Comparison of ENCODE assay signal across 8 cellular contexts in the genomic region with DNA sequence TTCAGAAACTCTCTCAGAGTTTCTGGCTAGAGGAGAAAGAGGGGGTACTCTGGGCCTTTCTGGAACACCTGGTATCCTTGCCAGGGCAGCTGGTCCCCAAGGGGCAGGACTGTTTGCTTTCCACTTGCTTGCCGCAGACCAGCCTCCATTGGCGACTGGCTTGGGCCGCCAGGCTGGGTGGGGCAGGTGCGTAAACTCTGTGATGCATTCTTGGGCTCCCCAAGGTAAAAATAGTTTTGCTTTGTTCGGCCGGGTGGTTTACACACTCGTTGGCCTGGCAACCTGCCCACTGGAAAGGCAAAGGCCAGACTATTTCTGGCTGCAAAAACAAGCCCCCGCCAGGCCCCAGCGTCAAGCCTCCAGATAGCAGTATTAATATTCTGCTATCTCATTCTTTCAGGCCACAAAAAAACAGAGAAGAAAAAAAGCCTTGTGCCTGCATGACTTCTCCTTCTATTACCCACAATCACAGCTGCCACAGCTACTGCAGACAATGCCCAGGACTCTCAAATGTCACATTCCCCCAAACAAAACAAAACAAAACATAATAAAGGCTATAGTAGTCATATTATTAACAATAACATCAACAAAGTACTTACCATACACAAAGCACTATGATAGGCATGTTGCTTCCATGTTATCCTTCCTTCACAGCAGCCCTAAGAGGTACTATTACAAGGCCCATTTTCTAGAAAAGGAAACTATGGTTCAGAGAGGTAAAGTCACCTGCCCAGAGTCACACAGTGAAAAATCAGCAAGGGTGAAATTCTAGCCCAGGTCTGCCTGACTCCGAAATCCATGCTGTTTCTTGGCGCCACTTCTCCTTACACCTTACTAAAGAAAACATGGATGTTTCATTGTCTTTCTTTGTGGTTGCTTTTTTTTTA. TPM values are rescaled to one million over a fixed set of nuclear protein-coding genes. Genes with fewer than 3 reads are reported as not detected.
A peak's percentile ranks its signal among the peaks of the same experiment; 100 is the strongest.
DNase-seq lines count a peak whose midpoint lies in the region; ATAC-seq, FAIRE-seq and TF ChIP-seq lines count a peak whose summit lies in the region.

No MANE protein-coding gene starts in this region.

- no peaks in the 10 kb centered on the region for H3K27me3 Mint-ChIP-seq in naive B cell
- H3K27me3 Mint-ChIP-seq in activated CD4-positive, alpha-beta T cell treated with anti-CD3 and anti-CD28 coated beads, Interleukin-2, amount 10 ng/mL, durations not matched to agents 24 days and 14 days = peaks cover 16% of the 10 kb centered on the region

- ATAC-seq in GM18508 (IDR thresholded peaks at IDR 0.05; ENCODE audit: insufficient read depth, unreplicated experiment) (peak; percentile 71), HG02571 (IDR thresholded peaks at IDR 0.05; ENCODE audit: unreplicated experiment) (peak; percentile 84), naive B cell (ENCODE audit: low read depth in 2 of 2) (peak; percentile 80 to 85)

- peaks cover 29 to 59% (median 40%) of the 10 kb centered on the region in 3 donors for H3K4me1 Mint-ChIP-seq in naive B cell
- no peaks in the 10 kb centered on the region for H3K4me1 Mint-ChIP-seq in activated CD4-positive, alpha-beta T cell treated with anti-CD3 and anti-CD28 coated beads, Interleukin-2, amount 10 ng/mL, durations not matched to agents 24 days and 14 days

- DNase-seq in NCI-H1105 (lab: John Stamatoyannopoulos, UW) (peak; percentile 52), brain pericyte (ENCODE audit: low read depth, low spot score) (peak; percentile 58), naive B cell (peak; percentile 71), GM12892 (ENCODE audit: insufficient read length) (no peak), H7 (no peak)
- no peak for DNase-seq in activated CD4-positive, alpha-beta T cell treated with anti-CD3 and anti-CD28 coated beads, Interleukin-2, amount 10 ng/mL, durations not matched to agents 24 days and 14 days

- H3K36me3 ChIP-seq in H7 (replicated peaks; ENCODE audit: control insufficient read depth, insufficient read depth, low read length) = no peaks in the 10 kb centered on the region

- peak overlapping the region; percentile 44 to 88 (median 62) for H3K27ac Mint-ChIP-seq in naive B cell
- no peak overlapping the region for H3K27ac Mint-ChIP-seq in activated CD4-positive, alpha-beta T cell treated with anti-CD3 and anti-CD28 coated beads, Interleukin-2, amount 10 ng/mL, durations not matched to agents 24 days and 14 days

- intact Hi-C loops in activated CD4-positive, alpha-beta T cell treated with anti-CD3 and anti-CD28 coated beads, Interleukin-2, amount 10 ng/mL, durations not matched to agents 24 days and 14 days (cut with micrococcal nuclease) = no loop called here

- no peaks in the 10 kb centered on the region for H3K27me3 ChIP-seq in H7 (ENCODE audit: control insufficient read depth, insufficient read depth, low read length)

- TF ChIP-seq POLR2A in GM12892 (IDR thresholded peaks at IDR 0.05; ENCODE audit: low read depth, low read length) = no peak

- H3K9me3 Mint-ChIP-seq in naive B cell = peaks cover 0 to 7% (median 4%) of the 10 kb centered on the region in 7 donors
- H3K9me3 Mint-ChIP-seq in activated CD4-positive, alpha-beta T cell treated with anti-CD3 and anti-CD28 coated beads, Interleukin-2, amount 10 ng/mL, durations not matched to agents 24 days and 14 days = no peaks in the 10 kb centered on the region

- no peak for FAIRE-seq in GM12892 (lab: Jason Lieb, UNC)

- peaks cover 5 to 6% of the 10 kb centered on the region in 2 donors for H3K36me3 Mint-ChIP-seq in naive B cell
- no peaks in the 10 kb centered on the region for H3K36me3 Mint-ChIP-seq in activated CD4-positive, alpha-beta T cell treated with anti-CD3 and anti-CD28 coated beads, Interleukin-2, amount 10 ng/mL, durations not matched to agents 24 days and 14 days (ENCODE audit: low read depth)

- H3K4me3 Mint-ChIP-seq in naive B cell = peak overlapping the region in 7 of 8 donors; percentile 16 to 82 (median 52)
- no peak overlapping the region for H3K4me3 Mint-ChIP-seq in activated CD4-positive, alpha-beta T cell treated with anti-CD3 and anti-CD28 coated beads, Interleukin-2, amount 10 ng/mL, durations not matched to agents 24 days and 14 days

- H3K4me3 ChIP-seq in H7 (ENCODE audit: insufficient read depth, low read depth, low read length) = no peak overlapping the region

RNA-seq across cellular contexts. Expression of a gene that starts 14.0 kb away (rescaled TPM):
- polyA plus RNA-seq in naive B cell (ENCODE audit: low read depth in 6 of 6) = not detected
- 0.19 TPM in 1 of 2 replicates, not detected in the other for total RNA-seq in activated CD4-positive, alpha-beta T cell treated with anti-CD3 and anti-CD28 coated beads, Interleukin-2, amount 10 ng/mL, durations not matched to agents 24 days and 14 days
- 0.81 TPM for polyA plus RNA-seq in GM12892 (2012; ENCODE audit: missing spikeins)
- total RNA-seq in H7 (2014; rRNA removed; shearing (Covaris generic)) = 0.42 TPM in 1 of 2 replicates, not detected in the other

Comparison
In these comparisons a context has a peak if more than half of its experiments do, and no peak if none do; other contexts are left out.
1. DNase-seq: peak in NCI-H1105 (single experiment), brain pericyte (single experiment) and naive B cell (single experiment); none in activated CD4-positive, alpha-beta T cell treated with anti-CD3 and anti-CD28 coated beads, Interleukin-2, amount 10 ng/mL, durations not matched to agents 24 days and 14 days (single experiment), GM12892 (single experiment) and H7 (single experiment).
2. Peak in every context shown above with its lines, with median percentiles within 50 percentile points of each other: ATAC-seq.